In the genomic region with DNA sequence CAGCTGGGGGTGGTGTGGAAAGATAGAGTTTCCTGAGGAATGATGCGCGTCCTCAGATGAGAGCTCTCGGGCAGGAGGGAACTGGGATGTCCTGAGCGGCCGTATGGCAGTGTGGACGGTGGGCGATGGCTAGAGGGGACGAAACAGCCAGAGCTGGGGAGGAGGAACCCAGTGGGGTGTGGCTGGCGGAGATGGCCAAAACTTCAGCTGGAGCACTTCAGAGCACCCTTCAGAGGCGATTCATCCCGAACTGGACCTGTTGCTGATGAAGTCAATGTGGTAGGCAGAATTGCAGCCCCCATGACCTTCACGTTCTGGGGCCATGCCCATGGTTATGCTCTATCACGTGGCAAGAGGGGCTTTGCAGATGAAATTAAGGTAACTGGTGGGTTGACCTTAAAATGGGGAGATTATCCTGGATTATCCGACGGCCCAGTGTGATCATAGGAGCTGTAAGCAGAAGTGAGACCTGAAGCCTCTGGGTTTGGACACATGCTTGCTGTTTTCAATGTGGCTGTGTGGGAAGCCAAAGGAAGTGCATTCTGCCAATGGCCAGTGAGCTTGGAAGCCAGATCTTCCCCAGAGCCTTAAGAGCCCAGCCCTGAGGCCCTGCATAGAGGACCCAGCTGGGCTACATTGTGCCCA, we compare ENCODE assay signal across 2 cellular contexts.
TF ChIP-seq lines count a peak whose summit lies in the region.

No MANE protein-coding gene starts in this region.

TF ChIP-seq in GM12891, 5 proteins besides CTCF, POLR2A, EP300 and RAD21:
- TF ChIP-seq POLR2AphosphoS5 (IDR thresholded peaks at IDR 0.05; ENCODE audit: low read depth, low read length) (0 out of 2 replicates have a peak, but pooled peaks have one; percentile 9), TAF1 (IDR thresholded peaks at IDR 0.05; ENCODE audit: low read depth, low read length) (no peak)

TF ChIP-seq in HCT116, 20 proteins besides CTCF, POLR2A, EP300 and RAD21:
- TF ChIP-seq FOSL1 (IDR thresholded peaks at IDR 0.05; ENCODE audit: low read depth) (no peak), POLR2AphosphoS5 (IDR thresholded peaks at IDR 0.05; ENCODE audit: low read depth, low read length) (no peak; the same call in 1 of the 2 replicates), JUND (IDR thresholded peaks at IDR 0.05) (no peak), EZH2 (IDR thresholded peaks at IDR 0.05) (no peak), REST (IDR thresholded peaks at IDR 0.05; ENCODE audit: low read depth) (no peak), EZH2phosphoT487 (IDR thresholded peaks at IDR 0.05; ENCODE audit: borderline replicate concordance) (no peak), ZFX (IDR thresholded peaks at IDR 0.05) (no peak), SRF (IDR thresholded peaks at IDR 0.05; ENCODE audit: low read depth) (no peak), CBX3 (IDR thresholded peaks at IDR 0.05; ENCODE audit: low read depth) (no peak), SP1 (IDR thresholded peaks at IDR 0.05; ENCODE audit: low read depth) (no peak), ELF1 (IDR thresholded peaks at IDR 0.05; ENCODE audit: borderline replicate concordance, low read depth) (no peak), EGR1 (IDR thresholded peaks at IDR 0.05; ENCODE audit: low read depth) (no peak), TCF7L2 (IDR thresholded peaks at IDR 0.05; ENCODE audit: borderline replicate concordance, extremely low read depth, insufficient read depth, insufficient read length) (no peak)
- TF ChIP-seq, protein P1, sequence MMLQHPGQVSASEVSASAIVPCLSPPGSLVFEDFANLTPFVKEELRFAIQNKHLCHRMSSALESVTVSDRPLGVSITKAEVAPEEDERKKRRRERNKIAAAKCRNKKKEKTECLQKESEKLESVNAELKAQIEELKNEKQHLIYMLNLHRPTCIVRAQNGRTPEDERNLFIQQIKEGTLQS (IDR thresholded peaks at IDR 0.05) = no peak
- TF ChIP-seq, protein P2, sequence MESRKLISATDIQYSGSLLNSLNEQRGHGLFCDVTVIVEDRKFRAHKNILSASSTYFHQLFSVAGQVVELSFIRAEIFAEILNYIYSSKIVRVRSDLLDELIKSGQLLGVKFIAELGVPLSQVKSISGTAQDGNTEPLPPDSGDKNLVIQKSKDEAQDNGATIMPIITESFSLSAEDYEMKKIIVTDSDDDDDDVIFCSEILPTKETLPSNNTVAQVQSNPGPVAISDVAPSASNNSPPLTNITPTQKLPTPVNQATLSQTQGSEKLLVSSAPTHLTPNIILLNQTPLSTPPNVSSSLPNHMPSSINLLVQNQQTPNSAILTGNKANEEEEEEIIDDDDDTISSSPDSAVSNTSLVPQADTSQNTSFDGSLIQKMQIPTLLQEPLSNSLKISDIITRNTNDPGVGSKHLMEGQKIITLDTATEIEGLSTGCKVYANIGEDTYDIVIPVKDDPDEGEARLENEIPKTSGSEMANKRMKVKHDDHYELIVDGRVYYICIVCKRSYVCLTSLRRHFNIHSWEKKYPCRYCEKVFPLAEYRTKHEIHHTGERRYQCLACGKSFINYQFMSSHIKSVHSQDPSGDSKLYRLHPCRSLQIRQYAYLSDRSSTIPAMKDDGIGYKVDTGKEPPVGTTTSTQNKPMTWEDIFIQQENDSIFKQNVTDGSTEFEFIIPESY (IDR thresholded peaks at IDR 0.05; ENCODE audit: extremely low read depth, insufficient replicate concordance, low read length) = no peak
